1 cellular context compared by ENCODE assay signal in the genomic region with DNA sequence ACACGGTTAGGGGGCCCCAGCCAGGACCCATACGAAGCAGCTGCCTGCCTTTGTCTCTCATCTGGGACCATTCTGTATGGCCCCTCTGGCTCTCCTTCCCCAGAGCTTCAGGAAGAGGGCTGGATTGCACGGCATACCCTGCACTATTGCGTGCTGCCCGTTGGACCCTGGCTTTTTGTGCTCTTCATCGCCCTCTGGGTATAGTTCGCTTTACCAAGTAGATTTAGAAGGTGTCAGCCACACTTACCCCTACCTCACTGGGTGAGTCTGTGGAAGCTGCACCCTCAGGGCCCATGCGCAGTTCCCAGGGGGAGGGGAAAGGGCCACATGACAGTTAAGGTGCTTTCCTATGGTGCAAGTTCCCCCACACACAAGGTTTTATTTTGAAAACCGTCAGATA.
TF ChIP-seq lines count a peak whose summit lies in the region.

No MANE protein-coding gene starts in this region.

TF ChIP-seq in IMR-90, 13 proteins besides CTCF, POLR2A, EP300 and RAD21:
- TF ChIP-seq CEBPB (IDR thresholded peaks at IDR 0.05; ENCODE audit: low read depth, low read length), result no peak
- TF ChIP-seq MAZ (IDR thresholded peaks at IDR 0.05; ENCODE audit: borderline replicate concordance, low read depth, low read length), result no peak
- TF ChIP-seq SMC3 (IDR thresholded peaks at IDR 0.05; ENCODE audit: low read depth, low read length), result no peak
- TF ChIP-seq FOS (IDR thresholded peaks at IDR 0.05; ENCODE audit: low read depth, low read length), result no peak
- TF ChIP-seq NFE2L2 (IDR thresholded peaks at IDR 0.05; ENCODE audit: low read depth, low read length), result no peak
- no peak for TF ChIP-seq USF2 (IDR thresholded peaks at IDR 0.05; ENCODE audit: low read depth, low read length)
- no peak for TF ChIP-seq RFX5 (IDR thresholded peaks at IDR 0.05; ENCODE audit: low read depth, low read length)
- TF ChIP-seq MXI1 (IDR thresholded peaks at IDR 0.05; ENCODE audit: borderline replicate concordance, low read depth, low read length), result no peak
- TF ChIP-seq MAFK (IDR thresholded peaks at IDR 0.05; ENCODE audit: low read depth, low read length), result no peak
- TF ChIP-seq CHD1 (IDR thresholded peaks at IDR 0.05; ENCODE audit: low read depth, low read length), result no peak
- no peak for TF ChIP-seq BHLHE40 (IDR thresholded peaks at IDR 0.05; ENCODE audit: low read depth, low read length)
- no peak for TF ChIP-seq RCOR1 (IDR thresholded peaks at IDR 0.05; ENCODE audit: insufficient replicate concordance, low read length)
- TF ChIP-seq, protein P1, sequence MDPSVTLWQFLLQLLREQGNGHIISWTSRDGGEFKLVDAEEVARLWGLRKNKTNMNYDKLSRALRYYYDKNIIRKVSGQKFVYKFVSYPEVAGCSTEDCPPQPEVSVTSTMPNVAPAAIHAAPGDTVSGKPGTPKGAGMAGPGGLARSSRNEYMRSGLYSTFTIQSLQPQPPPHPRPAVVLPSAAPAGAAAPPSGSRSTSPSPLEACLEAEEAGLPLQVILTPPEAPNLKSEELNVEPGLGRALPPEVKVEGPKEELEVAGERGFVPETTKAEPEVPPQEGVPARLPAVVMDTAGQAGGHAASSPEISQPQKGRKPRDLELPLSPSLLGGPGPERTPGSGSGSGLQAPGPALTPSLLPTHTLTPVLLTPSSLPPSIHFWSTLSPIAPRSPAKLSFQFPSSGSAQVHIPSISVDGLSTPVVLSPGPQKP (IDR thresholded peaks at IDR 0.05; ENCODE audit: borderline replicate concordance, low read depth, low read length), result no peak
TF ChIP-seq in IMR-90: peak in this region for 0.
